In the genomic region with DNA sequence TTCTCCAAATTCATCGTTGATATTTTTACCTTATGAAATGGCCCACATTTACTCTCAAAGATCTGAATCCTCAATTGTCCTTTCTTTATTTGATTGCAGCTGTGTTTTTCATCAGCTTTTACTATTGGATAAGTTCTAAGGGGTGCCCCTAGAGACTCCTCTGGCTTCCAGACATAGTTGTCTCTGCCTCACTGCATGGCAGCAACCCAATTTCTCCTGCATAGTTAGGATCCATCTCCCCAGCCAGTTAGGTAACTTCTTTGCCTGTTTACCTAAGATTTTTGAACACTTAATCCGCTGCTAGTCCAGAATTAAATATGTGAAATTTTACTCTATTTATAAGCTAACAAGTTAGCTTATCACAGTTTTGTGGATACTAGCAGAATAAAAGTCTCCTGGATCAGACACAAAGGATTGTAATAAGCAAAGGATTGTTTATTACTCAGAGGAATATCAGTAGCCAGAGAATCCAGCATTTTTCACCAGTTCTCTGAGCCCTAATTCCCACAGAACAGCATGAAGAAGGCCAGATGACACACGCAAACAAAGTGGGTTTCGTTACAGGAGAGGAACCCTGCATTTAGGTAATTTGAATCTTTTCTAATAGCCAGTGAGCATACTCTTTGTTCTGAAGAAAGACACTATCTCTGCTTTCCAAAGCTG, we compare ENCODE assay signal across 25 cellular contexts.
DNase-seq lines count a peak whose midpoint lies in the region; ATAC-seq and TF ChIP-seq lines count a peak whose summit lies in the region.
"Had no signal": no experiment of that assay in that cellular context is flagged by ENCODE, and none has a peak within 500 bp of the region (broad histone marks: within the 10 kb centered on the region; RNA-seq: fewer than 3 reads in every experiment).

No MANE protein-coding gene starts in this region.

- H3K14ac ChIP-seq in mesenchymal stem cell (ENCODE audit: low read length in 2 of 2) = no peak overlapping the region
- no peak overlapping the region for H3K14ac ChIP-seq in H9 (ENCODE audit: insufficient read depth, low read length)

- H4K8ac ChIP-seq in mesenchymal stem cell (ENCODE audit: low read length) (no peak overlapping the region), H9 (replicated peaks; ENCODE audit: insufficient read length, low read depth, low read length) (no peak overlapping the region)

- no peaks in the 10 kb centered on the region for H3K23me2 ChIP-seq in H9 (ENCODE audit: insufficient read length, low read depth, low read length, poor library complexity, severe bottlenecking)

- H3K36me3 Mint-ChIP-seq in H9 (ENCODE audit: insufficient read depth in 1 of 3, low read depth in 3 of 3) = no peaks in the 10 kb centered on the region
- H3K36me3 Mint-ChIP-seq: activated naive CD8-positive, alpha-beta T cell; CD8-positive, alpha-beta memory T cell had no signal

- H2BK5ac ChIP-seq in mesenchymal stem cell (ENCODE audit: low read depth, low read length, poor library complexity, severe bottlenecking) (no peak overlapping the region), H9 (ENCODE audit: insufficient read length, low read length) (no peak overlapping the region)

- H2BK12ac ChIP-seq in mesenchymal stem cell (ENCODE audit: low read length in 2 of 2) = no peak overlapping the region
- no peak overlapping the region for H2BK12ac ChIP-seq in H9 (ENCODE audit: insufficient read length, low read depth, low read length)

- peak; percentile 73 for ATAC-seq in Right ventricle myocardium superior (ENCODE audit: poor library complexity)
- ATAC-seq: A549; activated CD8-positive, alpha-beta T cell treated with anti-CD3 and anti-CD28 coated beads for 36 hours; stimulated activated naive CD8-positive, alpha-beta T cell treated with anti-CD3 and anti-CD28 coated beads, Interleukin-15, Interleukin-2, amounts not matched to agents 100 U/mL and 50 U/mL, for 24 hours had no signal

- H3K27ac Mint-ChIP-seq in H9 = no peak overlapping the region
- H3K27ac Mint-ChIP-seq: activated CD8-positive, alpha-beta T cell treated with anti-CD3 and anti-CD28 coated beads for 36 hours; activated naive CD8-positive, alpha-beta T cell; CD8-positive, alpha-beta memory T cell; progenitor cell of endocrine pancreas had no signal

- H3K79me2 ChIP-seq in H9 (ENCODE audit: insufficient read depth, low read length) = no peaks in the 10 kb centered on the region

- H3K79me1 ChIP-seq in mesenchymal stem cell (replicated peaks; ENCODE audit: low read length, poor library complexity, severe bottlenecking) = no peaks in the 10 kb centered on the region
- no peaks in the 10 kb centered on the region for H3K79me1 ChIP-seq in H9 (ENCODE audit: insufficient read depth, low read depth, low read length, poor library complexity, severe bottlenecking)

- H2AFZ ChIP-seq in mesenchymal stem cell (ENCODE audit: low read depth, low read length) (no peak overlapping the region), H9 (ENCODE audit: low read length) (no peak overlapping the region)

- H3K27me3 ChIP-seq in right atrium auricular region = no peaks in the 10 kb centered on the region
- H3K27me3 ChIP-seq in mesenchymal stem cell (ENCODE audit: control insufficient read depth in 1 of 2, insufficient read depth in 1 of 2, low read length in 2 of 2) = no peaks in the 10 kb centered on the region
- no peaks in the 10 kb centered on the region for H3K27me3 ChIP-seq in tibial artery
- no peaks in the 10 kb centered on the region for H3K27me3 ChIP-seq in H9 (ENCODE audit: insufficient read depth, low read length)
- H3K27me3 ChIP-seq: dorsolateral prefrontal cortex had no signal

- H3K23ac ChIP-seq in mesenchymal stem cell (ENCODE audit: low read length in 2 of 2) = no peak overlapping the region
- H3K23ac ChIP-seq in H9 (ENCODE audit: insufficient read length, low read depth, low read length) = no peak overlapping the region

- H2BK15ac ChIP-seq in mesenchymal stem cell (ENCODE audit: low read depth, poor library complexity, severe bottlenecking) = no peak overlapping the region
- H2BK15ac ChIP-seq in H9 (ENCODE audit: low read depth, low read length) = no peak overlapping the region

- peaks cover 16 to 23% of the 10 kb centered on the region in 2 experiments for H3K4me1 Mint-ChIP-seq in H9
- H3K4me1 Mint-ChIP-seq: CD8-positive, alpha-beta memory T cell had no signal

- DNase-seq in Right ventricle myocardium superior = no peak
- DNase-seq in right atrium auricular region (ENCODE audit: low spot score) = no peak
- peak; percentile 74 for DNase-seq in fibroblast of peridontal ligament (ENCODE audit: extremely low read depth)
- DNase-seq in mesenchymal stem cell = no peak
- no peak for DNase-seq in tibial artery
- no peak for DNase-seq in NCI-H1694 treated with DMSO at 0.1 percent for 48 hours (lab: John Stamatoyannopoulos, UW)
- no peak for DNase-seq in H9
- DNase-seq in NCI-H2029 treated with DMSO at 0.1 percent for 48 hours (lab: John Stamatoyannopoulos, UW) = no peak
- DNase-seq: activated CD4-positive, alpha-beta T cell treated with anti-CD3 and anti-CD28 coated beads for 1 hour; activated CD8-positive, alpha-beta T cell treated with anti-CD3 and anti-CD28 coated beads for 36 hours; BE2C; CD8-positive, alpha-beta memory T cell; DMS153; dorsolateral prefrontal cortex; mesendoderm; NCI-H1105; NCI-H2081; NCI-H82; RPMI8226; stimulated activated naive CD8-positive, alpha-beta T cell treated with anti-CD3 and anti-CD28 coated beads, Interleukin-15, Interleukin-2, amounts not matched to agents 100 U/mL and 50 U/mL, for 24 hours had no signal

- no peak overlapping the region for H2BK120ac ChIP-seq in mesenchymal stem cell (ENCODE audit: low read depth, low read length)
- no peak overlapping the region for H2BK120ac ChIP-seq in H9 (ENCODE audit: low read depth, low read length, poor library complexity, severe bottlenecking)

- H3K4me2 ChIP-seq in mesenchymal stem cell (ENCODE audit: low read length, poor library complexity, severe bottlenecking) (no peak overlapping the region), H9 (ENCODE audit: insufficient read depth, insufficient read length, low read length) (no peak overlapping the region)
- H3K4me2 ChIP-seq: A549 had no signal

- H3K27ac ChIP-seq in right atrium auricular region = no peak overlapping the region
- no peak overlapping the region for H3K27ac ChIP-seq in mesenchymal stem cell (ENCODE audit: low read length, poor library complexity, severe bottlenecking)
- no peak overlapping the region for H3K27ac ChIP-seq in tibial artery
- no peak overlapping the region for H3K27ac ChIP-seq in H9 (ENCODE audit: insufficient read length, low read depth, low read length)
- H3K27ac ChIP-seq: A549, dorsolateral prefrontal cortex, neutrophil, SK-N-MC had no signal

- no peak overlapping the region for H2BK20ac ChIP-seq in H9 (ENCODE audit: low read depth, low read length, poor library complexity, severe bottlenecking)

- no peak overlapping the region for H3K4ac ChIP-seq in mesenchymal stem cell (ENCODE audit: low read depth in 1 of 2, low read length in 2 of 2)
- H3K4ac ChIP-seq in H9 (ENCODE audit: low read depth, low read length) = no peak overlapping the region

- H3K36me3 ChIP-seq in right atrium auricular region (no peaks in the 10 kb centered on the region), mesenchymal stem cell (ENCODE audit: control insufficient read depth in 1 of 2, insufficient read depth in 2 of 2, low read depth in 1 of 2, low read length in 2 of 2) (no peaks in the 10 kb centered on the region), tibial artery (no peaks in the 10 kb centered on the region)
- H3K36me3 ChIP-seq: BE2C, neutrophil had no signal

- peak overlapping the region; percentile 3 for H3K9ac ChIP-seq in mesenchymal stem cell (ENCODE audit: low read length)
- H3K9ac ChIP-seq in H9 (ENCODE audit: extremely low read depth, insufficient read length, low read length) = no peak overlapping the region

- H4K20me1 ChIP-seq in H9 (ENCODE audit: control insufficient read depth, insufficient read depth, insufficient read length) = no peaks in the 10 kb centered on the region

- H3T11ph ChIP-seq in H9 (ENCODE audit: low read length) = no peak overlapping the region

- 100% methylated on average over 3 of the region's 4 CpGs for WGBS in mesenchymal stem cell
- WGBS in H9 (ENCODE audit: extremely low coverage, insufficient read length, low lambda C conversion rate) = no CpG with 5 or more reads among the region's 4 CpGs

- H3K56ac ChIP-seq in H9 (ENCODE audit: insufficient read length, low read depth, low read length) = no peak overlapping the region

- no peak overlapping the region for H3K4me3 Mint-ChIP-seq in H9
- H3K4me3 Mint-ChIP-seq: activated CD8-positive, alpha-beta T cell treated with anti-CD3 and anti-CD28 coated beads for 36 hours; activated naive CD8-positive, alpha-beta T cell had no signal

- intact Hi-C loops in Right ventricle myocardium superior (cut with DNase I) = no loop called here
- intact Hi-C loops in tibial artery (cut with DNase I; ENCODE audit: low total_unique reads) = no loop called here

- H2AK5ac ChIP-seq in mesenchymal stem cell (ENCODE audit: low read length, severe bottlenecking) (no peak overlapping the region), H9 (ENCODE audit: insufficient read length, low read length) (no peak overlapping the region)

- no peak overlapping the region for H4K5ac ChIP-seq in H9 (ENCODE audit: insufficient read length, low read depth, low read length)

- H3K9me3 Mint-ChIP-seq in H9 = no peaks in the 10 kb centered on the region
- H3K9me3 Mint-ChIP-seq: activated CD8-positive, alpha-beta T cell treated with anti-CD3 and anti-CD28 coated beads for 36 hours; CD8-positive, alpha-beta memory T cell had no signal

- no peak overlapping the region for H3K4me3 ChIP-seq in right atrium auricular region
- peak overlapping the region in 1 of 2 experiments; percentile 3 for H3K4me3 ChIP-seq in mesenchymal stem cell (ENCODE audit: insufficient read depth in 1 of 2, low read depth in 1 of 2, low read length in 2 of 2)
- no peak overlapping the region for H3K4me3 ChIP-seq in tibial artery
- H3K4me3 ChIP-seq: A549, dorsolateral prefrontal cortex, SK-N-MC had no signal

- peak overlapping the region in 1 of 2 experiments; percentile 49 for H3K18ac ChIP-seq in mesenchymal stem cell (ENCODE audit: low read depth in 1 of 2, low read length in 2 of 2)
- no peak overlapping the region for H3K18ac ChIP-seq in H9 (ENCODE audit: insufficient read length, low read depth, low read length)

- H4K91ac ChIP-seq in mesenchymal stem cell (ENCODE audit: low read length) (no peak overlapping the region), H9 (ENCODE audit: insufficient read length, low read depth, low read length) (no peak overlapping the region)

- no peaks in the 10 kb centered on the region for H3K4me1 ChIP-seq in right atrium auricular region
- no peaks in the 10 kb centered on the region for H3K4me1 ChIP-seq in mesenchymal stem cell (ENCODE audit: control insufficient read depth, insufficient read depth, low read depth, low read length)
- H3K4me1 ChIP-seq in tibial artery = no peaks in the 10 kb centered on the region
- H3K4me1 ChIP-seq in H9 (ENCODE audit: insufficient read depth, low read length) = peaks cover 3% of the 10 kb centered on the region; the same call in 1 of the 2 replicates
- H3K4me1 ChIP-seq: BE2C had no signal

- no peak for TF ChIP-seq CTCF in right atrium auricular region (IDR thresholded peaks at IDR 0.05)
- no peak for TF ChIP-seq CTCF in tibial artery (IDR thresholded peaks at IDR 0.05)
- TF ChIP-seq CTCF in H9 (conservative IDR thresholded peaks at IDR 0.05) = no peak

- H3K9me3 ChIP-seq in right atrium auricular region (no peaks in the 10 kb centered on the region), mesenchymal stem cell (ENCODE audit: control insufficient read depth, low read length) (no peaks in the 10 kb centered on the region), tibial artery (no peaks in the 10 kb centered on the region), H9 (ENCODE audit: control insufficient read depth, low read depth, low read length) (no peaks in the 10 kb centered on the region)
- H3K9me3 ChIP-seq: A549, BE2C, neutrophil had no signal

- no peaks in the 10 kb centered on the region for H3K27me3 Mint-ChIP-seq in H9 (ENCODE audit: low read depth)
- H3K27me3 Mint-ChIP-seq: progenitor cell of endocrine pancreas had no signal
